8 cellular contexts compared by ENCODE assay signal in the genomic region with DNA sequence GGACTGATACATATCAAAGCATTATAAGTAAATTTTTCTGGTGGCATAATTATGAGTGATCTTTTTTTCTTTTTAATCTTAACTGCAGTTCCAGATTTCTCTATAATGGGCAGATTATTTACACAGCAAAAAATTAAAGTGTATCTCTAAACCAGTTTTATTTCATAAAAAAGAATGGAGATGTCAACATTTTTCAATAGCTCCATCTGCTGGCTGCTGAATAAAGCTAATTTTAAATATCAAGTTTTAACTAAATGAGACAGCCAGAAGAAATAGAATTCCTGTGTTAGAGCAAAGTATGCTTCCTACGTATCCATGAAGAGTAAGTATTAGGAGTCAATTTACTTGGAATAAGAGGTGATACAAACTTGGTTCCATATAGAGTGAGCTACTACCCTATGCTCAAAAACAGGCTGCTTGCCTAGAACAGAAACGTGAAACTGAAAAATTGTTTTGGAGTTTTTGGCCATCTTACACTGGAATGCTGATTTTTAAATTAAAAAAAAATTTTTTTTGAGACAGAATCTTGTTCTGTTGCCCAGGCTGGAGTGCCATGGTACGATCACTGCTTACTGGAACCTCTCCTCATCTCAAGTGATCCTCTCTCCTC. TPM values are rescaled to one million over a fixed set of nuclear protein-coding genes. Genes with fewer than 3 reads are reported as not detected.
DNase-seq lines count a peak whose midpoint lies in the region; ATAC-seq and TF ChIP-seq lines count a peak whose summit lies in the region.

No MANE protein-coding gene starts in this region.

- no peaks in the 10 kb centered on the region for H3K27me3 ChIP-seq in left lung

- DNase-seq in CD1c-positive myeloid dendritic cell (ENCODE audit: extremely low spot score): peak; percentile 34
- DNase-seq in Jurkat, Clone E6-1 (ENCODE audit: low read depth, low spot score): peak; percentile 24
- DNase-seq in amniotic stem cell (lab: John Stamatoyannopoulos, UW): peak; percentile 40
- DNase-seq in left lung: no peak
- DNase-seq in activated naive CD8-positive, alpha-beta T cell treated with anti-CD3 and anti-CD28 coated beads, Interleukin-2, amount 50 U/mL, for 24 hours: no peak
- no peak for DNase-seq in activated naive CD4-positive, alpha-beta T cell treated with Interleukin-2 at 50 U/mL for 16 hours

- no peaks in the 10 kb centered on the region for H3K36me3 Mint-ChIP-seq in activated naive CD8-positive, alpha-beta T cell treated with anti-CD3 and anti-CD28 coated beads, Interleukin-2, amount 50 U/mL, for 24 hours (ENCODE audit: low read depth)

- H3K27me3 Mint-ChIP-seq in activated naive CD8-positive, alpha-beta T cell treated with anti-CD3 and anti-CD28 coated beads, Interleukin-2, amount 50 U/mL, for 24 hours: peaks cover 4% of the 10 kb centered on the region

- H3K4me3 ChIP-seq in Jurkat, Clone E6-1 (ENCODE audit: low read length): no peak overlapping the region
- H3K4me3 ChIP-seq in left lung: no peak overlapping the region

- no peaks in the 10 kb centered on the region for H3K36me3 ChIP-seq in left lung

- H3K9me3 Mint-ChIP-seq in activated naive CD8-positive, alpha-beta T cell treated with anti-CD3 and anti-CD28 coated beads, Interleukin-2, amount 50 U/mL, for 24 hours: peaks cover 12% of the 10 kb centered on the region

- no peak overlapping the region for H3K27ac ChIP-seq in left lung

- no peak overlapping the region for H3K27ac Mint-ChIP-seq in activated naive CD8-positive, alpha-beta T cell treated with anti-CD3 and anti-CD28 coated beads, Interleukin-2, amount 50 U/mL, for 24 hours

- TF ChIP-seq CTCF in left lung (IDR thresholded peaks at IDR 0.05): peak; percentile 13 to 33

- H3K4me1 ChIP-seq in left lung: peaks cover 0 to 6% of the 10 kb centered on the region in 2 donors

- intact Hi-C loops in left lung (cut with DNase I): no loop called here

- no peak for ATAC-seq in left lung
- ATAC-seq in HG02610 (IDR thresholded peaks at IDR 0.05; ENCODE audit: unreplicated experiment): no peak
- ATAC-seq in activated naive CD8-positive, alpha-beta T cell treated with anti-CD3 and anti-CD28 coated beads, Interleukin-2, amount 50 U/mL, for 24 hours: no peak
- ATAC-seq in HG02840 (IDR thresholded peaks at IDR 0.05; ENCODE audit: low FRiP score, unreplicated experiment): no peak

- H3K4me1 Mint-ChIP-seq in activated naive CD8-positive, alpha-beta T cell treated with anti-CD3 and anti-CD28 coated beads, Interleukin-2, amount 50 U/mL, for 24 hours: peaks cover 7% of the 10 kb centered on the region

- no peak overlapping the region for H3K4me3 Mint-ChIP-seq in activated naive CD8-positive, alpha-beta T cell treated with anti-CD3 and anti-CD28 coated beads, Interleukin-2, amount 50 U/mL, for 24 hours

- H3K9me3 ChIP-seq in left lung: peaks cover 0 to 24% of the 10 kb centered on the region in 2 donors

RNA-seq across cellular contexts. Expression of a gene that starts 5.0 kb away (rescaled TPM):
- 34.3 TPM for polyA plus RNA-seq in Jurkat, Clone E6-1 (2012; ENCODE audit: insufficient read depth, insufficient read length)
- 10 to 100 TPM; 32.5 to 42.1 TPM for total RNA-seq in left lung

RNA-seq across cellular contexts. Expression of a gene that starts 42.7 kb away (rescaled TPM):
- 83.0 TPM for polyA plus RNA-seq in Jurkat, Clone E6-1 (2012; ENCODE audit: insufficient read depth, insufficient read length)
- total RNA-seq in left lung: 100 to 1,000 TPM; 121 to 123 TPM

Comparison
In these comparisons a context has a peak if more than half of its experiments do, and no peak if none do; other contexts are left out.
1. DNase-seq: peak in CD1c-positive myeloid dendritic cell (single experiment), Jurkat, Clone E6-1 (single experiment) and amniotic stem cell (single experiment); none in left lung (0 of 2), activated naive CD8-positive, alpha-beta T cell treated with anti-CD3 and anti-CD28 coated beads, Interleukin-2, amount 50 U/mL, for 24 hours (single experiment) and activated naive CD4-positive, alpha-beta T cell treated with Interleukin-2 at 50 U/mL for 16 hours (single experiment).